ENCODE assay signal across 15 cellular contexts in genomic region chr6:78832091-78832808, GRCh38. TPM values are rescaled to one million over a fixed set of nuclear protein-coding genes. Genes with fewer than 3 reads are reported as not detected.
DNase-seq lines count a peak whose midpoint lies in the region; ATAC-seq and TF ChIP-seq lines count a peak whose summit lies in the region.
"Had no signal": no experiment of that assay in that cellular context is flagged by ENCODE, and none has a peak within 500 bp of the region (broad histone marks: within the 10 kb centered on the region; RNA-seq: fewer than 3 reads in every experiment).

No MANE protein-coding gene starts in this region.

- H3K4me1 ChIP-seq in KMS-11 (ENCODE audit: low read depth, poor library complexity, severe bottlenecking), result peaks cover 56% of the 10 kb centered on the region
- H3K4me1 ChIP-seq: HAP-1, sigmoid colon had no signal

- H3K4me3 Mint-ChIP-seq in mesothelial cell of epicardium (no peak overlapping the region), endothelial cell (ENCODE audit: unreplicated experiment) (no peak overlapping the region)
- H3K4me3 Mint-ChIP-seq: activated T-cell treated with anti-CD3 and anti-CD28 coated beads, Interleukin-2, amount 50 U/mL, for 72 hours; type B pancreatic cell had no signal

- TF ChIP-seq CTCF in KMS-11 (conservative IDR thresholded peaks at IDR 0.05; ENCODE audit: low read depth, low read length), result no peak
- no peak for TF ChIP-seq CTCF in mesothelial cell of epicardium (IDR thresholded peaks at IDR 0.05; ENCODE audit: unreplicated experiment)
- no peak for TF ChIP-seq CTCF in brain microvascular endothelial cell (IDR thresholded peaks at IDR 0.05; ENCODE audit: low read depth, low read length, missing control alignments)
- no peak for TF ChIP-seq CTCF in endothelial cell (IDR thresholded peaks at IDR 0.05; ENCODE audit: unreplicated experiment)

- H3K4me2 ChIP-seq in KMS-11, result peak overlapping the region; percentile 45; the same call in 1 of the 2 replicates

- no peaks in the 10 kb centered on the region for H3K79me2 ChIP-seq in KMS-11 (ENCODE audit: insufficient read depth, low read depth)

- peak; percentile 76 for ATAC-seq in GM18870 (IDR thresholded peaks at IDR 0.05; ENCODE audit: unreplicated experiment)
- peak; percentile 52 for ATAC-seq in GM21737 (IDR thresholded peaks at IDR 0.05; ENCODE audit: unreplicated experiment)
- ATAC-seq: activated T-cell treated with anti-CD3 and anti-CD28 coated beads, Interleukin-2, amount 50 U/mL, for 72 hours had no signal

- in situ Hi-C loops in brain microvascular endothelial cell (cut with HindIII; ENCODE audit: low pct_ligation_motif_present, low sequenced_read_pairs), result no loop called here

- H3K27ac ChIP-seq in KMS-11, result peak overlapping the region; percentile 50; the same call in 1 of the 2 replicates
- no peak overlapping the region for H3K27ac ChIP-seq in brain microvascular endothelial cell
- H3K27ac ChIP-seq: sigmoid colon had no signal

- no peak overlapping the region for H2AFZ ChIP-seq in KMS-11 (ENCODE audit: low read depth)

- no peak overlapping the region for H3K9ac ChIP-seq in KMS-11

- H3K27ac Mint-ChIP-seq in mesothelial cell of epicardium (peak overlapping the region; percentile 35), endothelial cell (ENCODE audit: unreplicated experiment) (no peak overlapping the region)
- H3K27ac Mint-ChIP-seq: activated T-cell treated with anti-CD3 and anti-CD28 coated beads, Interleukin-2, amount 50 U/mL, for 72 hours; type B pancreatic cell had no signal

- H3K4me3 ChIP-seq in KMS-11 (IDR thresholded peaks at IDR 0.05; ENCODE audit: insufficient read depth, low read depth, low read length) (no peak overlapping the region), brain microvascular endothelial cell (ENCODE audit: low read depth, low read length) (no peak overlapping the region)
- H3K4me3 ChIP-seq: HAP-1, MG63, sigmoid colon had no signal

- no peaks in the 10 kb centered on the region for H3K9me3 Mint-ChIP-seq in mesothelial cell of epicardium
- no peaks in the 10 kb centered on the region for H3K9me3 Mint-ChIP-seq in endothelial cell (ENCODE audit: unreplicated experiment)
- H3K9me3 Mint-ChIP-seq: activated T-cell treated with anti-CD3 and anti-CD28 coated beads, Interleukin-2, amount 50 U/mL, for 72 hours; type B pancreatic cell had no signal

- DNase-seq in mesothelial cell of epicardium (ENCODE audit: low spot score in 2 of 2, unreplicated experiment in 2 of 2), result no peak
- DNase-seq in brain microvascular endothelial cell, result no peak
- no peak for DNase-seq in endothelial cell (ENCODE audit: low spot score)
- DNase-seq in KG1 (lab: John Stamatoyannopoulos, UW), result no peak
- DNase-seq in NCI-H1694 (lab: John Stamatoyannopoulos, UW), result no peak
- DNase-seq: activated T-cell treated with anti-CD3 and anti-CD28 coated beads, Interleukin-2, amount 50 U/mL, for 72 hours; MG63; occipital lobe; sigmoid colon; stimulated activated CD4-positive, alpha-beta T cell treated with anti-CD3 and anti-CD28 coated beads, Interleukin-2, amount 100 ng/mL, for 48 hours had no signal

- H4K20me1 ChIP-seq in KMS-11 (ENCODE audit: insufficient read depth), result no peaks in the 10 kb centered on the region

- H3K4me1 Mint-ChIP-seq in mesothelial cell of epicardium (peaks cover 21% of the 10 kb centered on the region), endothelial cell (ENCODE audit: unreplicated experiment) (no peaks in the 10 kb centered on the region)

- H3K36me3 Mint-ChIP-seq in mesothelial cell of epicardium (no peaks in the 10 kb centered on the region), endothelial cell (ENCODE audit: low read depth, unreplicated experiment) (no peaks in the 10 kb centered on the region)
- H3K36me3 Mint-ChIP-seq: type B pancreatic cell had no signal

- H3K27me3 Mint-ChIP-seq in mesothelial cell of epicardium (ENCODE audit: low read depth), result peaks cover 3% of the 10 kb centered on the region
- peaks cover 1% of the 10 kb centered on the region for H3K27me3 Mint-ChIP-seq in endothelial cell (ENCODE audit: unreplicated experiment)
- H3K27me3 Mint-ChIP-seq: type B pancreatic cell had no signal

- H3K36me3 ChIP-seq in KMS-11 (ENCODE audit: insufficient read depth) (no peaks in the 10 kb centered on the region), brain microvascular endothelial cell (replicated peaks) (no peaks in the 10 kb centered on the region)
- H3K36me3 ChIP-seq: HAP-1, MG63, sigmoid colon had no signal

- H3K27me3 ChIP-seq in KMS-11 (ENCODE audit: insufficient read depth, low read depth), result no peaks in the 10 kb centered on the region
- no peaks in the 10 kb centered on the region for H3K27me3 ChIP-seq in brain microvascular endothelial cell (replicated peaks)
- H3K27me3 ChIP-seq: MG63, sigmoid colon had no signal

RNA-seq across cellular contexts. Expression of gene IRAK1BP1, which starts 35.1 kb away (rescaled TPM):
- total RNA-seq in mesothelial cell of epicardium (6.3 to 7.8 TPM (median 7.8 TPM) in 3 replicates), endothelial cell (ENCODE audit: unreplicated experiment) (5.2 TPM)
